Comparison of ENCODE assay signal across 26 cellular contexts in genomic region chrX:50726296-50726695, GRCh38.
DNase-seq lines count a peak whose midpoint lies in the region; ATAC-seq, FAIRE-seq and TF ChIP-seq lines count a peak whose summit lies in the region.
"Had no signal": no experiment of that assay in that cellular context is flagged by ENCODE, and none has a peak within 500 bp of the region (broad histone marks: within the 10 kb centered on the region; RNA-seq: fewer than 3 reads in every experiment).

No MANE protein-coding gene starts in this region.

- H3K4me3 ChIP-seq in GM23338: no peak overlapping the region
- no peak overlapping the region for H3K4me3 ChIP-seq in HUES64 (ENCODE audit: low read length)
- no peak overlapping the region for H3K4me3 ChIP-seq in H1 (ENCODE audit: extremely low read depth in 1 of 4, insufficient read depth in 2 of 4, low read depth in 3 of 4, low read length in 4 of 4)
- H3K4me3 ChIP-seq: A549; BLaER1 treated with 17β-estradiol and CSF1 and Interleukin-3, amounts not matched to agents 10 nM and 100 nM; GM23248 had no signal

- no peak overlapping the region for H2BK15ac ChIP-seq in H1 (ENCODE audit: low read length)

- H2AFZ ChIP-seq in GM23338: no peak overlapping the region
- no peak overlapping the region for H2AFZ ChIP-seq in H1 (ENCODE audit: low read length)
- H2AFZ ChIP-seq: GM23248 had no signal

- no peaks in the 10 kb centered on the region for H4K20me1 ChIP-seq in GM23338 (replicated peaks; ENCODE audit: insufficient read depth)
- no peaks in the 10 kb centered on the region for H4K20me1 ChIP-seq in H1 (replicated peaks in 1 of 2; ENCODE audit: control insufficient read depth in 1 of 2, insufficient read depth in 2 of 2, low read length in 2 of 2)
- H4K20me1 ChIP-seq: BLaER1 treated with 17β-estradiol and CSF1 and Interleukin-3, amounts not matched to agents 10 nM and 100 nM had no signal

- H3K27me3 Mint-ChIP-seq in GM23338 (ENCODE audit: insufficient read depth, low read depth, poor library complexity): no peaks in the 10 kb centered on the region
- H3K27me3 Mint-ChIP-seq: CD4-positive, alpha-beta T cell had no signal

- no peaks in the 10 kb centered on the region for H3K79me1 ChIP-seq in H1 (ENCODE audit: low read depth, low read length)

- 26% methylated on average over 3 of the region's 3 CpGs for WGBS in HUES64
- WGBS in H1 (ENCODE audit: extremely low coverage in 1 of 2, insufficient coverage in 1 of 2, insufficient read length in 1 of 2, insufficient replicate concordance in 2 of 2, low coverage in 1 of 2, low lambda C conversion rate in 2 of 2, missing lambda C conversion rate in 1 of 2), 2 experiments: 31% methylated on average over 2 of the region's 3 CpGs; no CpG with 5 or more reads in 1 of the 2 experiments

- H2BK20ac ChIP-seq in H1 (ENCODE audit: low read length): no peak overlapping the region

- FAIRE-seq in H1 (lab: Jason Lieb, UNC) (no peak), islet of Langerhans (lab: Jason Lieb, UNC) (peak; percentile 27)
- FAIRE-seq: A549, D721Med, G401.6, GM12892, GM19239, H54 had no signal

- TF ChIP-seq CTCF in GM23338 (conservative IDR thresholded peaks at IDR 0.05; ENCODE audit: low read depth in 2 of 2) (no peak), H1 (IDR thresholded peaks at IDR 0.05; ENCODE audit: control extremely low read depth in 1 of 3, insufficient read depth in 1 of 3, low read depth in 1 of 3, low read length in 3 of 3) (no peak)

- H3K27ac ChIP-seq in GM23338 (ENCODE audit: low read depth) (no peak overlapping the region), HUES64 (ENCODE audit: low read depth, low read length) (peak overlapping the region; percentile 52; the same call in 1 of the 2 replicates), H1 (ENCODE audit: low read depth, low read length) (no peak overlapping the region), substantia nigra (ENCODE audit: low read depth, low read length, poor library complexity, severe bottlenecking) (no peak overlapping the region)
- H3K27ac ChIP-seq: A549; BLaER1 treated with 17β-estradiol and CSF1 and Interleukin-3, amounts not matched to agents 10 nM and 100 nM; GM23248 had no signal

- CTCF ChIA-PET in H1 (lab: Charles Lee; ENCODE audit: partially characterized antibody): interaction anchor here (1.5 to 2.2 kb wide), 2 partner anchors 21 to 45 kb away, joined by 4 to 7 read pairs; no protein-coding TSS in a partner anchor

- no peaks in the 10 kb centered on the region for H3K23me2 ChIP-seq in H1 (ENCODE audit: low read depth, low read length)

- peaks cover 14% of the 10 kb centered on the region; the same call in 2 of the 3 replicates for H3K36me3 Mint-ChIP-seq in GM23338 (ENCODE audit: low read depth)
- H3K36me3 Mint-ChIP-seq: CD14-positive monocyte; CD8-positive, alpha-beta memory T cell had no signal

- H3K56ac ChIP-seq in H1 (replicated peaks; ENCODE audit: insufficient read length, low read depth, low read length): no peak overlapping the region

- ATAC-seq in GM23338 (peak; percentile 45; the same call in 2 of the 3 replicates), HG02763 (IDR thresholded peaks at IDR 0.05; ENCODE audit: unreplicated experiment) (no peak)
- ATAC-seq: A549 had no signal

- H3K9me2 ChIP-seq in GM23338 (ENCODE audit: insufficient read depth): no peaks in the 10 kb centered on the region

- H3K79me2 ChIP-seq in GM23338 (replicated peaks; ENCODE audit: insufficient read depth) (no peaks in the 10 kb centered on the region), H1 (ENCODE audit: control insufficient read depth in 1 of 2, insufficient read depth in 2 of 2, low read length in 2 of 2) (no peaks in the 10 kb centered on the region)

- no peak overlapping the region for H2BK120ac ChIP-seq in H1 (replicated peaks; ENCODE audit: low read depth, low read length)

- TF ChIP-seq RAD21 in H1 (IDR thresholded peaks at IDR 0.05 in 1 of 2, conservative IDR thresholded peaks at IDR 0.05 in 1 of 2; ENCODE audit: low read depth in 2 of 2, low read length in 2 of 2): no peak

- H3K4me3 Mint-ChIP-seq in GM23338: no peak overlapping the region; the same call in 2 of the 3 replicates
- H3K4me3 Mint-ChIP-seq: CD14-positive monocyte; CD4-positive, alpha-beta T cell; CD8-positive, alpha-beta memory T cell had no signal

- H3K23ac ChIP-seq in H1 (ENCODE audit: insufficient read length): no peak overlapping the region

- no peak overlapping the region for H3K14ac ChIP-seq in H1 (ENCODE audit: insufficient read length)

- H3K4ac ChIP-seq in H1 (replicated peaks; ENCODE audit: insufficient read length, low read depth, low read length): no peak overlapping the region

- H2BK12ac ChIP-seq in H1 (ENCODE audit: low read depth, low read length): no peak overlapping the region; the same call in 1 of the 2 replicates

- H2BK5ac ChIP-seq in H1 (ENCODE audit: low read depth, low read length): peak overlapping the region; percentile 75; the same call in 1 of the 2 replicates

- no peak overlapping the region for H2AK5ac ChIP-seq in H1 (ENCODE audit: low read depth, low read length)

- TF ChIP-seq POLR2A in H1 (IDR thresholded peaks at IDR 0.05; ENCODE audit: control extremely low read depth in 1 of 2, low read depth in 2 of 2, low read length in 2 of 2): no peak

- POLR2A ChIA-PET in H1 (lab: Charles Lee; ENCODE audit: partially characterized antibody): interaction anchor here (1.2 kb wide), 1 partner anchor 68 kb away, joined by 3 read pairs; no protein-coding TSS in a partner anchor

- peak overlapping the region; percentile 54 for H4K91ac ChIP-seq in H1 (replicated peaks; ENCODE audit: insufficient read length, low read length)

- H3K4me1 Mint-ChIP-seq in GM23338: peaks cover 42% of the 10 kb centered on the region
- H3K4me1 Mint-ChIP-seq: CD14-positive monocyte; CD8-positive, alpha-beta memory T cell had no signal

- H3K27me3 ChIP-seq in GM23338 (ENCODE audit: insufficient read depth): no peaks in the 10 kb centered on the region
- H3K27me3 ChIP-seq in HUES64 (ENCODE audit: insufficient read depth, low read length): no peaks in the 10 kb centered on the region
- no peaks in the 10 kb centered on the region for H3K27me3 ChIP-seq in H1 (replicated peaks in 1 of 4; ENCODE audit: control insufficient read depth in 3 of 4, extremely low read depth in 1 of 4, insufficient read depth in 3 of 4, low read length in 3 of 4)
- H3K27me3 ChIP-seq: BE2C had no signal

- peak overlapping the region; percentile 48 for H3K18ac ChIP-seq in H1 (ENCODE audit: extremely low read depth, low read length)

- peaks cover 15% of the 10 kb centered on the region for H3K4me1 ChIP-seq in GM23338 (ENCODE audit: insufficient read depth)
- H3K4me1 ChIP-seq in HUES64 (ENCODE audit: insufficient read depth, low read length): peaks cover 12% of the 10 kb centered on the region; the same call in 1 of the 2 replicates
- peaks cover 1 to 12% (median 3%) of the 10 kb centered on the region in 4 experiments; a peak in 5 of 7 replicates for H3K4me1 ChIP-seq in H1 (replicated peaks in 1 of 4; ENCODE audit: control insufficient read depth in 3 of 4, insufficient read depth in 4 of 4, low read length in 3 of 4)
- H3K4me1 ChIP-seq: A549; BE2C; BLaER1 treated with 17β-estradiol and CSF1 and Interleukin-3, amounts not matched to agents 10 nM and 100 nM had no signal

- H3K4me2 ChIP-seq in GM23338: peak overlapping the region; percentile 64; the same call in 1 of the 2 replicates
- H3K4me2 ChIP-seq in H1 (ENCODE audit: insufficient read depth in 1 of 2, low read depth in 2 of 2, low read length in 2 of 2): no peak overlapping the region
- H3K4me2 ChIP-seq: A549; BLaER1 treated with 17β-estradiol and CSF1 and Interleukin-3, amounts not matched to agents 10 nM and 100 nM had no signal

- no peak overlapping the region for H4K8ac ChIP-seq in H1 (ENCODE audit: extremely low read depth, insufficient read depth, low read length)

- no peak overlapping the region; the same call in 1 of the 2 replicates for H3K27ac Mint-ChIP-seq in GM23338
- H3K27ac Mint-ChIP-seq: CD14-positive monocyte; CD4-positive, alpha-beta T cell; CD8-positive, alpha-beta memory T cell had no signal

- H3K36me3 ChIP-seq in GM23338 (ENCODE audit: insufficient read depth) (no peaks in the 10 kb centered on the region), HUES64 (ENCODE audit: insufficient read depth, low read length) (no peaks in the 10 kb centered on the region), H1 (ENCODE audit: control insufficient read depth in 2 of 4, insufficient read depth in 4 of 4, low read length in 3 of 4) (no peaks in the 10 kb centered on the region)
- H3K36me3 ChIP-seq: BE2C; BLaER1 treated with 17β-estradiol and CSF1 and Interleukin-3, amounts not matched to agents 10 nM and 100 nM had no signal

- DNase-seq in GM23338 (ENCODE audit: low spot score): peak; percentile 49
- no peak for DNase-seq in H1 (ENCODE audit: low read depth in 1 of 2, low spot score in 2 of 2)
- DNase-seq in HuH-7 (ENCODE audit: low spot score): no peak
- DNase-seq in T-helper 2 cell: no peak
- DNase-seq in substantia nigra (lab: John Stamatoyannopoulos, UW): no peak
- DNase-seq: 8988T; ACHN; AML-193; BE2C; CD4-positive, alpha-beta T cell; CD8-positive, alpha-beta memory T cell; DMS53; DMS79 treated with DMSO at 0.1 percent for 48 hours; GM23248; HCEC 1CT had no signal

- no peak for TF ChIP-seq EP300 in H1 (IDR thresholded peaks at IDR 0.05; ENCODE audit: borderline replicate concordance in 1 of 2, low read depth in 2 of 2, low read length in 2 of 2)

- H3F3A ChIP-seq in GM23338 (replicated peaks; ENCODE audit: low read depth): no peaks in the 10 kb centered on the region; the same call in 1 of the 2 replicates

- H3K9me3 Mint-ChIP-seq in GM23338: peaks cover 16% of the 10 kb centered on the region; the same call in 2 of the 3 replicates
- H3K9me3 Mint-ChIP-seq: CD4-positive, alpha-beta T cell; CD8-positive, alpha-beta memory T cell had no signal

- H3K9ac ChIP-seq in HUES64 (ENCODE audit: low read depth, low read length) (no peak overlapping the region), H1 (replicated peaks in 1 of 4; ENCODE audit: extremely low read depth in 1 of 4, low read depth in 3 of 4, low read length in 3 of 4) (no peak overlapping the region)
- H3K9ac ChIP-seq: BLaER1 treated with 17β-estradiol and CSF1 and Interleukin-3, amounts not matched to agents 10 nM and 100 nM; GM23248 had no signal

- no peak overlapping the region for H4K5ac ChIP-seq in H1 (ENCODE audit: insufficient read length, low read depth, low read length)

- H3K9me3 ChIP-seq in HUES64 (ENCODE audit: insufficient read depth, low read depth, low read length) (no peaks in the 10 kb centered on the region), H1 (ENCODE audit: insufficient read depth in 2 of 2, low read depth in 1 of 2, low read length in 1 of 2) (no peaks in the 10 kb centered on the region)
- H3K9me3 ChIP-seq: A549, BE2C had no signal

TF ChIP-seq in GM23338, 12 proteins besides CTCF, POLR2A, EP300 and RAD21 (continues in another document):
- TF ChIP-seq ZNF114 (CRISPR knock-in tag; IDR thresholded peaks at IDR 0.05) (no peak), POLR2AphosphoS5 (IDR thresholded peaks at IDR 0.05; ENCODE audit: low read depth) (no peak)

TF ChIP-seq in H1, 55 proteins besides CTCF, POLR2A, EP300 and RAD21 (continues in another document):
- TF ChIP-seq FOSL1 (IDR thresholded peaks at IDR 0.05; ENCODE audit: insufficient read depth, low read depth, low read length) (no peak), RNF2 (IDR thresholded peaks at IDR 0.05; ENCODE audit: borderline replicate concordance, low read depth, low read length, missing control alignments, poor library complexity, severe bottlenecking) (no peak), GTF2F1 (IDR thresholded peaks at IDR 0.05; ENCODE audit: borderline replicate concordance, low read depth, low read length) (no peak)
